ENCODE assay signal across 8 cellular contexts in genomic region chr11:65013692-65014145, GRCh38. TPM values are rescaled to one million over a fixed set of nuclear protein-coding genes. Genes with fewer than 3 reads are reported as not detected.
DNase-seq lines count a peak whose midpoint lies in the region; ATAC-seq and TF ChIP-seq lines count a peak whose summit lies in the region.

No MANE protein-coding gene starts in this region.

- H3K36me3 ChIP-seq in GM23338 (ENCODE audit: insufficient read depth): no peaks in the 10 kb centered on the region
- no peaks in the 10 kb centered on the region; the same call in 1 of the 2 replicates for H3K36me3 ChIP-seq in SK-N-MC (ENCODE audit: insufficient read depth, low read length)
- peaks cover 0 to 7% of the 10 kb centered on the region in 2 donors for H3K36me3 ChIP-seq in adrenal gland (replicated peaks in 1 of 2)
- H3K36me3 ChIP-seq in left ventricle myocardium inferior: peaks cover 9% of the 10 kb centered on the region
- H3K36me3 ChIP-seq in vagina: peaks cover 0 to 5% of the 10 kb centered on the region in 2 donors

- no peaks in the 10 kb centered on the region for H3K27me3 ChIP-seq in GM23338 (ENCODE audit: insufficient read depth)
- H3K27me3 ChIP-seq in adrenal gland: no peaks in the 10 kb centered on the region
- no peaks in the 10 kb centered on the region for H3K27me3 ChIP-seq in left ventricle myocardium inferior (ENCODE audit: low read depth)
- H3K27me3 ChIP-seq in vagina: no peaks in the 10 kb centered on the region

- intact Hi-C loops in adrenal gland (cut with DNase I) (loop anchor here in 1 of 2 donors (10.0 kb wide), 2 partner anchors 61 to 169 kb away; partner anchors contain the start of gene CDC42BPG), left ventricle myocardium inferior (cut with micrococcal nuclease) (no loop called here), vagina (cut with DNase I) (loop anchor here (5.0 kb wide), 1 partner anchor 104 kb away; the partner anchor contains the start of gene ZNHIT2)

- WGBS in adrenal gland, 4 donors: 0 to 2% (median 1%) methylated on average over 11 to 37 of the region's 37 CpGs

- peak overlapping the region; percentile 99 for H3K4me2 ChIP-seq in GM23338

- peak; percentile 70 to 86 for TF ChIP-seq POLR2A in adrenal gland (IDR thresholded peaks at IDR 0.05)
- peak in 1 of 2 donors; percentile 22 for TF ChIP-seq POLR2A in vagina (IDR thresholded peaks at IDR 0.05)

- TF ChIP-seq CTCF in GM23338 (conservative IDR thresholded peaks at IDR 0.05; ENCODE audit: low read depth in 2 of 2) (peak; percentile 62 to 75), adrenal gland (IDR thresholded peaks at IDR 0.05) (peak in 4 of 6 experiments; percentile 55 to 93 (median 89)), left ventricle myocardium inferior (IDR thresholded peaks at IDR 0.05; ENCODE audit: borderline replicate concordance) (peak; percentile 56), progenitor cell of endocrine pancreas (IDR thresholded peaks at IDR 0.05; ENCODE audit: unreplicated experiment) (no peak), vagina (IDR thresholded peaks at IDR 0.05) (peak in 2 of 3 experiments; percentile 42 to 85)

- H3K9me3 ChIP-seq in SK-N-MC (ENCODE audit: low read depth, low read length) (no peaks in the 10 kb centered on the region), adrenal gland (replicated peaks in 1 of 3) (no peaks in the 10 kb centered on the region), left ventricle myocardium inferior (replicated peaks) (no peaks in the 10 kb centered on the region), vagina (no peaks in the 10 kb centered on the region)

- H3K27ac Mint-ChIP-seq in GM23338: peak overlapping the region; percentile 96
- H3K27ac Mint-ChIP-seq in progenitor cell of endocrine pancreas: peak overlapping the region; percentile 99

- 0 out of 2 replicates have a peak, but pooled peaks cover 2% of the 10 kb centered on the region for H4K20me1 ChIP-seq in GM23338 (replicated peaks; ENCODE audit: insufficient read depth)

- peak overlapping the region; percentile 95; the same call in 1 of the 2 replicates for H2AFZ ChIP-seq in GM23338

- H3K4me1 Mint-ChIP-seq in GM23338: peaks cover 13% of the 10 kb centered on the region; the same call in 2 of the 3 replicates
- H3K4me1 Mint-ChIP-seq in progenitor cell of endocrine pancreas (ENCODE audit: low read depth): peaks cover 5% of the 10 kb centered on the region

- H3K27me3 Mint-ChIP-seq in GM23338 (ENCODE audit: insufficient read depth, low read depth, poor library complexity): peaks cover 15% of the 10 kb centered on the region
- H3K27me3 Mint-ChIP-seq in progenitor cell of endocrine pancreas: no peaks in the 10 kb centered on the region

- no peaks in the 10 kb centered on the region; the same call in 1 of the 2 replicates for H3K4me1 ChIP-seq in GM23338 (ENCODE audit: insufficient read depth)
- H3K4me1 ChIP-seq in adrenal gland (replicated peaks in 1 of 2): peaks cover 12 to 17% of the 10 kb centered on the region in 2 donors
- H3K4me1 ChIP-seq in left ventricle myocardium inferior: peaks cover 34% of the 10 kb centered on the region
- peaks cover 19% of the 10 kb centered on the region for H3K4me1 ChIP-seq in vagina

- peaks cover 20% of the 10 kb centered on the region; the same call in 1 of the 2 replicates for H3F3A ChIP-seq in GM23338 (replicated peaks; ENCODE audit: low read depth)

- H3K9me3 Mint-ChIP-seq in GM23338 (no peaks in the 10 kb centered on the region; the same call in 2 of the 3 replicates), progenitor cell of endocrine pancreas (ENCODE audit: low read depth) (no peaks in the 10 kb centered on the region)

- peak overlapping the region; percentile 88 for H3K4me3 ChIP-seq in GM23338
- H3K4me3 ChIP-seq in SK-N-MC: peak overlapping the region; percentile 89
- H3K4me3 ChIP-seq in adrenal gland: peak overlapping the region in 3 of 4 donors; percentile 42 to 76 (median 55)
- H3K4me3 ChIP-seq in left ventricle myocardium inferior: peak overlapping the region; percentile 86
- peak overlapping the region; percentile 72 to 74 for H3K4me3 ChIP-seq in vagina

- H3K36me3 Mint-ChIP-seq in GM23338 (ENCODE audit: low read depth) (peaks cover 20% of the 10 kb centered on the region), progenitor cell of endocrine pancreas (ENCODE audit: insufficient read depth) (peaks cover 7% of the 10 kb centered on the region)

- peak overlapping the region; percentile 85 for H3K9ac ChIP-seq in SK-N-MC (ENCODE audit: insufficient read length)

- peak; percentile 82 for ATAC-seq in GM23338

- no peaks in the 10 kb centered on the region for H3K9me2 ChIP-seq in GM23338 (ENCODE audit: insufficient read depth)

- H3K27ac ChIP-seq in GM23338 (ENCODE audit: low read depth) (peak overlapping the region; percentile 99), SK-N-MC (peak overlapping the region; percentile 90), adrenal gland (peak overlapping the region; percentile 95 to 100 (median 98)), left ventricle myocardium inferior (replicated peaks) (peak overlapping the region; percentile 100), vagina (peak overlapping the region; percentile 98)

- DNase-seq in GM03348 (ENCODE audit: low spot score): peak; percentile 94
- peak; percentile 95 for DNase-seq in GM23338 (ENCODE audit: low spot score)
- peak; percentile 88 for DNase-seq in LHCN-M2 (ENCODE audit: low read depth)
- no peak for DNase-seq in SK-N-MC (ENCODE audit: low read depth, low spot score)
- peak; percentile 88 to 93 (median 91) for DNase-seq in adrenal gland
- peak; percentile 95 for DNase-seq in left ventricle myocardium inferior
- DNase-seq in progenitor cell of endocrine pancreas (ENCODE audit: low spot score, unreplicated experiment): no peak
- peak in 1 of 2 donors; percentile 93 for DNase-seq in vagina (ENCODE audit: extremely low spot score in 2 of 2)

- H3K4me3 Mint-ChIP-seq in GM23338 (peak overlapping the region; percentile 83), progenitor cell of endocrine pancreas (ENCODE audit: low read depth) (peak overlapping the region; percentile 82)

- peaks cover 11% of the 10 kb centered on the region; the same call in 1 of the 2 replicates for H3K79me2 ChIP-seq in GM23338 (replicated peaks; ENCODE audit: insufficient read depth)

TF ChIP-seq in GM23338, 12 proteins besides CTCF, POLR2A, EP300 and RAD21 (continues in another document):
- TF ChIP-seq JUNB (IDR thresholded peaks at IDR 0.05; ENCODE audit: unreplicated experiment) (no peak), ZNF331 (CRISPR knock-in tag; IDR thresholded peaks at IDR 0.05; ENCODE audit: low read depth) (no peak), EZH2phosphoT487 (IDR thresholded peaks at IDR 0.05; ENCODE audit: unreplicated experiment) (no peak), NANOG (IDR thresholded peaks at IDR 0.05; ENCODE audit: borderline replicate concordance) (no peak)

RNA-seq across cellular contexts. Expression of gene ARL2, which starts 0.2 kb away (rescaled TPM):
- total RNA-seq in GM23338 (2014; rRNA removed; shearing (Covaris generic)): 170 and 193 TPM in 2 replicates
- polyA plus RNA-seq in GM23338 (2016; fragmentation: Nextera tagmentation; extraction: Ambion mirVana) (216 and 236 TPM in 2 replicates), adrenal gland (100 to 1,000 TPM in 2 of 3 donors, 10 to 100 TPM in 1; 66.5 to 151 (median 128) TPM)
- total RNA-seq in LHCN-M2 (2014; rRNA removed) (102 and 115 TPM in 2 replicates), adrenal gland (100 to 1,000 TPM in 5 of 8 donors, 10 to 100 TPM in 3; 81.0 to 231 (median 112) TPM), left ventricle myocardium inferior (128 TPM), progenitor cell of endocrine pancreas (95.2 and 96.7 TPM in 2 replicates), vagina (112 TPM)
- 136 TPM for polyA plus RNA-seq in LHCN-M2 (2012)

RNA-seq across cellular contexts. Expression of gene SNX15, which starts 13.5 kb away (rescaled TPM):
- 15.6 and 21.4 TPM in 2 replicates for total RNA-seq in GM23338 (2014; rRNA removed; shearing (Covaris generic))
- polyA plus RNA-seq in GM23338 (2016; fragmentation: Nextera tagmentation; extraction: Ambion mirVana) (13.0 and 13.6 TPM in 2 replicates), adrenal gland (10 to 100 TPM; 16.4 to 22.0 (median 18.7) TPM)
- total RNA-seq in LHCN-M2 (2014; rRNA removed) (15.2 and 16.0 TPM in 2 replicates), adrenal gland (10 to 100 TPM; 21.2 to 35.9 (median 23.4) TPM), left ventricle myocardium inferior (15.7 TPM), progenitor cell of endocrine pancreas (33.0 and 34.5 TPM in 2 replicates), vagina (24.1 TPM)
- polyA plus RNA-seq in LHCN-M2 (2012): 23.0 TPM

RNA-seq across cellular contexts. Expression of gene BATF2, which starts 16.9 kb away (rescaled TPM):
- total RNA-seq in GM23338 (2014; rRNA removed; shearing (Covaris generic)): 0.58 and 1.6 TPM in 2 replicates
- polyA plus RNA-seq in GM23338 (2016; fragmentation: Nextera tagmentation; extraction: Ambion mirVana): 0.53 and 1.2 TPM in 2 replicates
- 0.19 and 0.40 TPM in 2 replicates for total RNA-seq in LHCN-M2 (2014; rRNA removed)
- 0.57 TPM for polyA plus RNA-seq in LHCN-M2 (2012)
- total RNA-seq in adrenal gland: 10 to 100 TPM in 2 of 8 donors, 1 to 10 TPM in 6; 3.6 to 34.5 (median 7.0) TPM
- 1 to 10 TPM; 3.3 to 8.5 (median 3.7) TPM for polyA plus RNA-seq in adrenal gland
- 1.3 TPM for total RNA-seq in left ventricle myocardium inferior
- 0.53 and 0.58 TPM in 2 replicates for total RNA-seq in progenitor cell of endocrine pancreas
- total RNA-seq in vagina: not detected

RNA-seq across cellular contexts. Expression of gene SAC3D1, which starts 27.3 kb away (rescaled TPM):
- total RNA-seq in GM23338 (2014; rRNA removed; shearing (Covaris generic)): 30.3 and 31.1 TPM in 2 replicates
- polyA plus RNA-seq in GM23338 (2016; fragmentation: Nextera tagmentation; extraction: Ambion mirVana) (21.6 and 21.8 TPM in 2 replicates), adrenal gland (10 to 100 TPM in 1 of 3 donors, 1 to 10 TPM in 2; 4.4 to 10.1 (median 7.5) TPM)
- total RNA-seq in LHCN-M2 (2014; rRNA removed) (21.7 and 23.5 TPM in 2 replicates), adrenal gland (10 to 100 TPM in 7 of 8 donors, 1 to 10 TPM in 1; 9.9 to 23.6 (median 16.1) TPM), left ventricle myocardium inferior (5.6 TPM), progenitor cell of endocrine pancreas (18.5 and 19.3 TPM in 2 replicates), vagina (11.8 TPM)
- 16.2 TPM for polyA plus RNA-seq in LHCN-M2 (2012)

RNA-seq across cellular contexts. Expression of gene MAJIN, which starts 41.8 kb away (rescaled TPM):
- total RNA-seq in GM23338 (2014; rRNA removed; shearing (Covaris generic)): not detected in 2 replicates
- polyA plus RNA-seq in GM23338 (2016; fragmentation: Nextera tagmentation; extraction: Ambion mirVana) (not detected in 2 replicates), adrenal gland (under 1 TPM in 2 of 3 donors, not detected in 1; 0.24 to 0.29 TPM)
- total RNA-seq in LHCN-M2 (2014; rRNA removed) (not detected in 2 replicates), adrenal gland (not detected), left ventricle myocardium inferior (not detected), progenitor cell of endocrine pancreas (not detected in 2 replicates), vagina (not detected)
- polyA plus RNA-seq in LHCN-M2 (2012): not detected

Comparison
In these comparisons a context has a peak if more than half of its experiments do, and no peak if none do; other contexts are left out.
1. DNase-seq: peak in GM03348 (single experiment), GM23338 (single experiment), LHCN-M2 (single experiment), adrenal gland (7 of 7) and left ventricle myocardium inferior (single experiment); none in SK-N-MC (single experiment) and progenitor cell of endocrine pancreas (single experiment).
2. Peak in every context shown above with its lines, with median percentiles within 50 percentile points of each other: H3K27ac ChIP-seq and H3K4me3 ChIP-seq.